ENCODE assay signal across 12 cellular contexts in genomic region chr1:8562881-8563865, GRCh38.
DNase-seq lines count a peak whose midpoint lies in the region; ATAC-seq and TF ChIP-seq lines count a peak whose summit lies in the region.
"Had no signal": no experiment of that assay in that cellular context is flagged by ENCODE, and none has a peak within 500 bp of the region (broad histone marks: within the 10 kb centered on the region; RNA-seq: fewer than 3 reads in every experiment).

No MANE protein-coding gene starts in this region.

- no peaks in the 10 kb centered on the region for H3K27me3 Mint-ChIP-seq in stimulated activated naive CD8-positive, alpha-beta T cell treated with anti-CD3 and anti-CD28 coated beads, Interleukin-15, amount 100 ng/mL, for 72 hours
- H3K27me3 Mint-ChIP-seq in WTC11 (ENCODE audit: low read depth): no peaks in the 10 kb centered on the region
- H3K27me3 Mint-ChIP-seq: activated CD8-positive, alpha-beta memory T cell treated with anti-CD3 and anti-CD28 coated beads, Interleukin-2, amount 10 ng/mL, durations not matched to agents 7 days and 5 days; central memory CD8-positive, alpha-beta T cell had no signal

- peaks cover 24% of the 10 kb centered on the region for H3K4me1 Mint-ChIP-seq in stimulated activated naive CD8-positive, alpha-beta T cell treated with anti-CD3 and anti-CD28 coated beads, Interleukin-15, amount 100 ng/mL, for 72 hours
- H3K4me1 Mint-ChIP-seq in WTC11: peaks cover 37% of the 10 kb centered on the region
- H3K4me1 Mint-ChIP-seq: central memory CD8-positive, alpha-beta T cell had no signal

- no peaks in the 10 kb centered on the region for H3K9me3 Mint-ChIP-seq in stimulated activated naive CD8-positive, alpha-beta T cell treated with anti-CD3 and anti-CD28 coated beads, Interleukin-15, amount 100 ng/mL, for 72 hours
- no peaks in the 10 kb centered on the region for H3K9me3 Mint-ChIP-seq in WTC11
- H3K9me3 Mint-ChIP-seq: central memory CD8-positive, alpha-beta T cell had no signal

- CTCF ChIA-PET in WTC11 (lab: Charles Lee): interaction anchor here (0.6 to 3.0 kb wide), 5 partner anchors 108 to 588 kb away, joined by 3 to 29 read pairs (median 4); no protein-coding TSS in a partner anchor
- CTCF ChIA-PET in RWPE1 (lab: Yijun Ruan, JAX): interaction anchor here (0.6 to 3.1 kb wide), 5 partner anchors 8 to 286 kb away, joined by 3 to 11 read pairs (median 3); no protein-coding TSS in a partner anchor

- H3K36me3 ChIP-seq in left ventricle myocardium inferior: no peaks in the 10 kb centered on the region
- no peaks in the 10 kb centered on the region for H3K36me3 ChIP-seq in uterus

- peaks cover 38% of the 10 kb centered on the region for H3K4me1 ChIP-seq in left ventricle myocardium inferior
- peaks cover 0 to 13% of the 10 kb centered on the region in 2 donors for H3K4me1 ChIP-seq in uterus

- DNase-seq in stimulated activated naive CD8-positive, alpha-beta T cell treated with anti-CD3 and anti-CD28 coated beads, Interleukin-15, Interleukin-2, amounts not matched to agents 100 U/mL and 50 U/mL, for 24 hours: no peak
- no peak for DNase-seq in stimulated activated naive CD8-positive, alpha-beta T cell treated with anti-CD3 and anti-CD28 coated beads, Interleukin-15, amount 100 ng/mL, for 72 hours
- DNase-seq in WTC11 (ENCODE audit: low spot score) (no peak), left ventricle myocardium inferior (no peak), uterus (no peak), occipital lobe (lab: John Stamatoyannopoulos, UW) (no peak), RWPE1 (ENCODE audit: low spot score) (no peak)
- DNase-seq: activated CD8-positive, alpha-beta memory T cell treated with anti-CD3 and anti-CD28 coated beads, Interleukin-2, amount 10 ng/mL, durations not matched to agents 7 days and 5 days; NCI-H1436; SHP77 had no signal

- H3K27ac Mint-ChIP-seq in stimulated activated naive CD8-positive, alpha-beta T cell treated with anti-CD3 and anti-CD28 coated beads, Interleukin-15, amount 100 ng/mL, for 72 hours: no peak overlapping the region
- H3K27ac Mint-ChIP-seq in WTC11: peak overlapping the region; percentile 75; the same call in 1 of the 2 replicates
- H3K27ac Mint-ChIP-seq: activated CD8-positive, alpha-beta memory T cell treated with anti-CD3 and anti-CD28 coated beads, Interleukin-2, amount 10 ng/mL, durations not matched to agents 7 days and 5 days had no signal

- no peak for TF ChIP-seq CTCF in WTC11 (IDR thresholded peaks at IDR 0.05)
- no peak for TF ChIP-seq CTCF in left ventricle myocardium inferior (IDR thresholded peaks at IDR 0.05; ENCODE audit: borderline replicate concordance)
- TF ChIP-seq CTCF in uterus (IDR thresholded peaks at IDR 0.05): no peak
- no peak for TF ChIP-seq CTCF in RWPE1 (conservative IDR thresholded peaks at IDR 0.05; ENCODE audit: low read depth)

- H3K9me3 ChIP-seq in left ventricle myocardium inferior (replicated peaks) (no peaks in the 10 kb centered on the region), uterus (no peaks in the 10 kb centered on the region)

- no peaks in the 10 kb centered on the region for H3K36me3 Mint-ChIP-seq in WTC11
- H3K36me3 Mint-ChIP-seq: activated CD8-positive, alpha-beta memory T cell treated with anti-CD3 and anti-CD28 coated beads, Interleukin-2, amount 10 ng/mL, durations not matched to agents 7 days and 5 days had no signal

- no peak overlapping the region for H3K4me3 Mint-ChIP-seq in stimulated activated naive CD8-positive, alpha-beta T cell treated with anti-CD3 and anti-CD28 coated beads, Interleukin-15, amount 100 ng/mL, for 72 hours
- H3K4me3 Mint-ChIP-seq in WTC11: no peak overlapping the region
- H3K4me3 Mint-ChIP-seq: activated CD8-positive, alpha-beta memory T cell treated with anti-CD3 and anti-CD28 coated beads, Interleukin-2, amount 10 ng/mL, durations not matched to agents 7 days and 5 days; central memory CD8-positive, alpha-beta T cell had no signal

- TF ChIP-seq POLR2A in uterus (IDR thresholded peaks at IDR 0.05): no peak

- intact Hi-C loops in left ventricle myocardium inferior (cut with micrococcal nuclease): loop anchor here (5.0 kb wide), 1 partner anchor 109 kb away; no protein-coding TSS in a partner anchor
- intact Hi-C loops in uterus (cut with DNase I; ENCODE audit: low total_unique reads): no loop called here

- peak; percentile 45 for ATAC-seq in stimulated activated naive CD8-positive, alpha-beta T cell treated with anti-CD3 and anti-CD28 coated beads, Interleukin-15, Interleukin-2, amounts not matched to agents 100 U/mL and 50 U/mL, for 24 hours
- no peak for ATAC-seq in stimulated activated naive CD8-positive, alpha-beta T cell treated with anti-CD3 and anti-CD28 coated beads, Interleukin-15, amount 100 ng/mL, for 72 hours
- ATAC-seq in WTC11: peak; percentile 40
- ATAC-seq in HG02623 (IDR thresholded peaks at IDR 0.05; ENCODE audit: unreplicated experiment): no peak
- ATAC-seq: activated CD8-positive, alpha-beta memory T cell treated with anti-CD3 and anti-CD28 coated beads, Interleukin-2, amount 10 ng/mL, durations not matched to agents 7 days and 5 days had no signal

- POLR2A ChIA-PET in WTC11 (lab: Charles Lee) (interaction anchor here (0.6 kb wide), 1 partner anchor 79 kb away, joined by 3 read pairs; no protein-coding TSS in a partner anchor), RWPE1 (lab: Yijun Ruan, JAX; ENCODE audit: low non-redundant PET) (no interaction called here)

- H3K27me3 ChIP-seq in left ventricle myocardium inferior (ENCODE audit: low read depth) (no peaks in the 10 kb centered on the region), uterus (no peaks in the 10 kb centered on the region)

- H3K27ac ChIP-seq in left ventricle myocardium inferior (replicated peaks) (peak overlapping the region; percentile 57), uterus (peak overlapping the region; percentile 68 to 72), RWPE1 (no peak overlapping the region)

- no peak overlapping the region for H3K4me3 ChIP-seq in left ventricle myocardium inferior
- no peak overlapping the region for H3K4me3 ChIP-seq in uterus

TF ChIP-seq in WTC11, 78 proteins besides CTCF, POLR2A, EP300 and RAD21:
- TF ChIP-seq TEAD1 (CRISPR knock-in tag; IDR thresholded peaks at IDR 0.05) (no peak), TCF7 (CRISPR knock-in tag; IDR thresholded peaks at IDR 0.05; ENCODE audit: low read depth) (no peak), PRRX2 (CRISPR knock-in tag; IDR thresholded peaks at IDR 0.05) (no peak), ZNF263 (CRISPR knock-in tag; IDR thresholded peaks at IDR 0.05; ENCODE audit: low read depth) (no peak), ELF4 (CRISPR knock-in tag; IDR thresholded peaks at IDR 0.05; ENCODE audit: low read depth) (no peak), KAT7 (CRISPR knock-in tag; IDR thresholded peaks at IDR 0.05; ENCODE audit: borderline replicate concordance) (no peak)
- TF ChIP-seq, protein P1, sequence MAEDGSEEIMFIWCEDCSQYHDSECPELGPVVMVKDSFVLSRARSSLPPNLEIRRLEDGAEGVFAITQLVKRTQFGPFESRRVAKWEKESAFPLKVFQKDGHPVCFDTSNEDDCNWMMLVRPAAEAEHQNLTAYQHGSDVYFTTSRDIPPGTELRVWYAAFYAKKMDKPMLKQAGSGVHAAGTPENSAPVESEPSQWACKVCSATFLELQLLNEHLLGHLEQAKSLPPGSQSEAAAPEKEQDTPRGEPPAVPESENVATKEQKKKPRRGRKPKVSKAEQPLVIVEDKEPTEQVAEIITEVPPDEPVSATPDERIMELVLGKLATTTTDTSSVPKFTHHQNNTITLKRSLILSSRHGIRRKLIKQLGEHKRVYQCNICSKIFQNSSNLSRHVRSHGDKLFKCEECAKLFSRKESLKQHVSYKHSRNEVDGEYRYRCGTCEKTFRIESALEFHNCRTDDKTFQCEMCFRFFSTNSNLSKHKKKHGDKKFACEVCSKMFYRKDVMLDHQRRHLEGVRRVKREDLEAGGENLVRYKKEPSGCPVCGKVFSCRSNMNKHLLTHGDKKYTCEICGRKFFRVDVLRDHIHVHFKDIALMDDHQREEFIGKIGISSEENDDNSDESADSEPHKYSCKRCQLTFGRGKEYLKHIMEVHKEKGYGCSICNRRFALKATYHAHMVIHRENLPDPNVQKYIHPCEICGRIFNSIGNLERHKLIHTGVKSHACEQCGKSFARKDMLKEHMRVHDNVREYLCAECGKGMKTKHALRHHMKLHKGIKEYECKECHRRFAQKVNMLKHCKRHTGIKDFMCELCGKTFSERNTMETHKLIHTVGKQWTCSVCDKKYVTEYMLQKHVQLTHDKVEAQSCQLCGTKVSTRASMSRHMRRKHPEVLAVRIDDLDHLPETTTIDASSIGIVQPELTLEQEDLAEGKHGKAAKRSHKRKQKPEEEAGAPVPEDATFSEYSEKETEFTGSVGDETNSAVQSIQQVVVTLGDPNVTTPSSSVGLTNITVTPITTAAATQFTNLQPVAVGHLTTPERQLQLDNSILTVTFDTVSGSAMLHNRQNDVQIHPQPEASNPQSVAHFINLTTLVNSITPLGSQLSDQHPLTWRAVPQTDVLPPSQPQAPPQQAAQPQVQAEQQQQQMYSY (CRISPR knock-in tag; IDR thresholded peaks at IDR 0.05): no peak
- TF ChIP-seq, protein P2, sequence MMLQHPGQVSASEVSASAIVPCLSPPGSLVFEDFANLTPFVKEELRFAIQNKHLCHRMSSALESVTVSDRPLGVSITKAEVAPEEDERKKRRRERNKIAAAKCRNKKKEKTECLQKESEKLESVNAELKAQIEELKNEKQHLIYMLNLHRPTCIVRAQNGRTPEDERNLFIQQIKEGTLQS (CRISPR knock-in tag; conservative IDR thresholded peaks at IDR 0.05): no peak

Comparison
In these comparisons a context has a peak if more than half of its experiments do, and no peak if none do; other contexts are left out.
1. ATAC-seq: peak in stimulated activated naive CD8-positive, alpha-beta T cell treated with anti-CD3 and anti-CD28 coated beads, Interleukin-15, Interleukin-2, amounts not matched to agents 100 U/mL and 50 U/mL, for 24 hours (single experiment) and WTC11 (single experiment); none in stimulated activated naive CD8-positive, alpha-beta T cell treated with anti-CD3 and anti-CD28 coated beads, Interleukin-15, amount 100 ng/mL, for 72 hours (single experiment) and HG02623 (single experiment).